12 cellular contexts compared by ENCODE assay signal in genomic region chr7:107638594-107638993, GRCh38.
DNase-seq lines count a peak whose midpoint lies in the region; ATAC-seq and TF ChIP-seq lines count a peak whose summit lies in the region.
"Had no signal": no experiment of that assay in that cellular context is flagged by ENCODE, and none has a peak within 500 bp of the region (broad histone marks: within the 10 kb centered on the region; RNA-seq: fewer than 3 reads in every experiment).

No MANE protein-coding gene starts in this region.

- ATAC-seq in GM19438 (IDR thresholded peaks at IDR 0.05; ENCODE audit: low read depth, unreplicated experiment) = peak; percentile 93
- ATAC-seq in HG03045 (IDR thresholded peaks at IDR 0.05; ENCODE audit: unreplicated experiment) = peak; percentile 90

- in situ Hi-C loops in GM13976 (cut with MboI; ENCODE audit: low sequenced_read_pairs, unreplicated experiment) = no loop called here

- TF ChIP-seq CTCF in GM13976 (IDR thresholded peaks at IDR 0.05; ENCODE audit: borderline replicate concordance, control extremely low read depth, extremely low read depth, insufficient read depth, missing control alignments) (no peak), OCI-LY3 (IDR thresholded peaks at IDR 0.05; ENCODE audit: low read depth, low read length) (no peak)

- no peak overlapping the region for H2AFZ ChIP-seq in OCI-LY3 (ENCODE audit: low read depth, low read length)

- peak overlapping the region; percentile 59 for H3K4me3 ChIP-seq in OCI-LY3 (ENCODE audit: low read length)

- H3K9ac ChIP-seq in OCI-LY3 (ENCODE audit: low read length) = no peak overlapping the region
- H3K9ac ChIP-seq: SK-N-SH had no signal

- peaks cover 67% of the 10 kb centered on the region for H3K27me3 ChIP-seq in OCI-LY3 (ENCODE audit: low read depth, low read length)

- DNase-seq in GM13976 (ENCODE audit: low spot score) (peak; percentile 48), NCI-H345 treated with DMSO at 0.1 percent for 48 hours (lab: John Stamatoyannopoulos, UW; ENCODE audit: unreplicated experiment) (no peak), foreskin melanocyte (no peak), NCI-H1092 (lab: John Stamatoyannopoulos, UW) (no peak)
- no peak for DNase-seq in stimulated activated naive CD4-positive, alpha-beta T cell treated with Interleukin-2 at 50 U/mL for 16 hours (lab: John Stamatoyannopoulos, UW)
- DNase-seq: foreskin fibroblast, IMR-90, nephron progenitor cell, SK-N-SH had no signal

- H4K20me1 ChIP-seq in OCI-LY3 (ENCODE audit: insufficient read depth, low read length) = no peaks in the 10 kb centered on the region

- H3K4me1 ChIP-seq in OCI-LY3 (ENCODE audit: low read length) = peaks cover 19% of the 10 kb centered on the region

- H3K79me2 ChIP-seq in OCI-LY3 (ENCODE audit: low read length) = no peaks in the 10 kb centered on the region

- peak overlapping the region; percentile 50 for H3K27ac ChIP-seq in OCI-LY3 (ENCODE audit: low read length)

- H3K4me2 ChIP-seq in OCI-LY3 (ENCODE audit: low read length) = peak overlapping the region; percentile 83
- H3K4me2 ChIP-seq: SK-N-SH had no signal

- H3K9me3 ChIP-seq in OCI-LY3 (ENCODE audit: insufficient read depth, low read length) = peaks cover 5% of the 10 kb centered on the region
- H3K9me3 ChIP-seq: SK-N-SH had no signal

- H3K36me3 ChIP-seq in OCI-LY3 (replicated peaks; ENCODE audit: low read depth, low read length) = peaks cover 5% of the 10 kb centered on the region
